3 cellular contexts compared by ENCODE assay signal in the genomic region with DNA sequence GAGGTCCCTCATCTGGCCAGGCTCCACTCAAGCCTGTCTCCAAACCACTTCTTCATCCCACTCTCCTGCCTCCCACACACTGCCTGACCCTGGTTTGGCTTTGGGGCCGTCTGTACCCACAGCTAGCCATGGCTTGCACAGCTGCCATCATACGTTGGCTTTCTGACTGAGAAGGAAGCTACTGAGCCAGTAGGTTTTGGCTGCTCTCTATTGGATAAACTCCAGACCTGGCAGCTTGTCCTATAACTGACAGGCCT.
TF ChIP-seq lines count a peak whose summit lies in the region.

No MANE protein-coding gene starts in this region.

TF ChIP-seq in SK-N-SH, 30 proteins besides CTCF, POLR2A, EP300 and RAD21:
- TF ChIP-seq, protein P1, sequence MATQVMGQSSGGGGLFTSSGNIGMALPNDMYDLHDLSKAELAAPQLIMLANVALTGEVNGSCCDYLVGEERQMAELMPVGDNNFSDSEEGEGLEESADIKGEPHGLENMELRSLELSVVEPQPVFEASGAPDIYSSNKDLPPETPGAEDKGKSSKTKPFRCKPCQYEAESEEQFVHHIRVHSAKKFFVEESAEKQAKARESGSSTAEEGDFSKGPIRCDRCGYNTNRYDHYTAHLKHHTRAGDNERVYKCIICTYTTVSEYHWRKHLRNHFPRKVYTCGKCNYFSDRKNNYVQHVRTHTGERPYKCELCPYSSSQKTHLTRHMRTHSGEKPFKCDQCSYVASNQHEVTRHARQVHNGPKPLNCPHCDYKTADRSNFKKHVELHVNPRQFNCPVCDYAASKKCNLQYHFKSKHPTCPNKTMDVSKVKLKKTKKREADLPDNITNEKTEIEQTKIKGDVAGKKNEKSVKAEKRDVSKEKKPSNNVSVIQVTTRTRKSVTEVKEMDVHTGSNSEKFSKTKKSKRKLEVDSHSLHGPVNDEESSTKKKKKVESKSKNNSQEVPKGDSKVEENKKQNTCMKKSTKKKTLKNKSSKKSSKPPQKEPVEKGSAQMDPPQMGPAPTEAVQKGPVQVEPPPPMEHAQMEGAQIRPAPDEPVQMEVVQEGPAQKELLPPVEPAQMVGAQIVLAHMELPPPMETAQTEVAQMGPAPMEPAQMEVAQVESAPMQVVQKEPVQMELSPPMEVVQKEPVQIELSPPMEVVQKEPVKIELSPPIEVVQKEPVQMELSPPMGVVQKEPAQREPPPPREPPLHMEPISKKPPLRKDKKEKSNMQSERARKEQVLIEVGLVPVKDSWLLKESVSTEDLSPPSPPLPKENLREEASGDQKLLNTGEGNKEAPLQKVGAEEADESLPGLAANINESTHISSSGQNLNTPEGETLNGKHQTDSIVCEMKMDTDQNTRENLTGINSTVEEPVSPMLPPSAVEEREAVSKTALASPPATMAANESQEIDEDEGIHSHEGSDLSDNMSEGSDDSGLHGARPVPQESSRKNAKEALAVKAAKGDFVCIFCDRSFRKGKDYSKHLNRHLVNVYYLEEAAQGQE (IDR thresholded peaks at IDR 0.05; ENCODE audit: low read depth, low read length): no peak
- TF ChIP-seq GABPA (IDR thresholded peaks at IDR 0.05; ENCODE audit: low read depth) (no peak), MEF2A (IDR thresholded peaks at IDR 0.05; ENCODE audit: borderline replicate concordance, low read depth) (no peak), POLR2AphosphoS5 (IDR thresholded peaks at IDR 0.05; ENCODE audit: low read depth, low read length) (no peak), NRF1 (IDR thresholded peaks at IDR 0.05; ENCODE audit: low read depth, low read length) (no peak), FOXJ3 (CRISPR knock-in tag; IDR thresholded peaks at IDR 0.05) (no peak), TEAD4 (IDR thresholded peaks at IDR 0.05; ENCODE audit: borderline replicate concordance, insufficient read depth) (no peak), FOSL2 (IDR thresholded peaks at IDR 0.05; ENCODE audit: borderline replicate concordance, low read depth) (no peak)
- TF ChIP-seq, protein P2, sequence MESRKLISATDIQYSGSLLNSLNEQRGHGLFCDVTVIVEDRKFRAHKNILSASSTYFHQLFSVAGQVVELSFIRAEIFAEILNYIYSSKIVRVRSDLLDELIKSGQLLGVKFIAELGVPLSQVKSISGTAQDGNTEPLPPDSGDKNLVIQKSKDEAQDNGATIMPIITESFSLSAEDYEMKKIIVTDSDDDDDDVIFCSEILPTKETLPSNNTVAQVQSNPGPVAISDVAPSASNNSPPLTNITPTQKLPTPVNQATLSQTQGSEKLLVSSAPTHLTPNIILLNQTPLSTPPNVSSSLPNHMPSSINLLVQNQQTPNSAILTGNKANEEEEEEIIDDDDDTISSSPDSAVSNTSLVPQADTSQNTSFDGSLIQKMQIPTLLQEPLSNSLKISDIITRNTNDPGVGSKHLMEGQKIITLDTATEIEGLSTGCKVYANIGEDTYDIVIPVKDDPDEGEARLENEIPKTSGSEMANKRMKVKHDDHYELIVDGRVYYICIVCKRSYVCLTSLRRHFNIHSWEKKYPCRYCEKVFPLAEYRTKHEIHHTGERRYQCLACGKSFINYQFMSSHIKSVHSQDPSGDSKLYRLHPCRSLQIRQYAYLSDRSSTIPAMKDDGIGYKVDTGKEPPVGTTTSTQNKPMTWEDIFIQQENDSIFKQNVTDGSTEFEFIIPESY (IDR thresholded peaks at IDR 0.05; ENCODE audit: borderline replicate concordance, low read depth): no peak

TF ChIP-seq in SK-N-SH treated with all-trans-retinoic acid at 6 μM for 48 hours, 23 proteins besides CTCF, POLR2A, EP300 and RAD21:
- TF ChIP-seq ESRRG (CRISPR knock-in tag; IDR thresholded peaks at IDR 0.05) (no peak), ZNF565 (CRISPR knock-in tag; conservative IDR thresholded peaks at IDR 0.05; ENCODE audit: low read depth) (no peak), ZC3H10 (CRISPR knock-in tag; IDR thresholded peaks at IDR 0.05) (no peak), ZFP3 (CRISPR knock-in tag; IDR thresholded peaks at IDR 0.05) (no peak), CSDC2 (CRISPR knock-in tag; IDR thresholded peaks at IDR 0.05) (no peak), ZFP30 (CRISPR knock-in tag; IDR thresholded peaks at IDR 0.05) (no peak), TOX (CRISPR knock-in tag; IDR thresholded peaks at IDR 0.05; ENCODE audit: borderline replicate concordance) (no peak), ARNTL (CRISPR knock-in tag; IDR thresholded peaks at IDR 0.05; ENCODE audit: borderline replicate concordance, low read depth) (no peak), PPARA (CRISPR knock-in tag; IDR thresholded peaks at IDR 0.05; ENCODE audit: borderline replicate concordance) (no peak), TCF4 (CRISPR knock-in tag; IDR thresholded peaks at IDR 0.05; ENCODE audit: borderline replicate concordance) (no peak), ISL1 (CRISPR knock-in tag; IDR thresholded peaks at IDR 0.05) (no peak), SNAI2 (CRISPR knock-in tag; IDR thresholded peaks at IDR 0.05) (no peak)
- TF ChIP-seq, protein P3, sequence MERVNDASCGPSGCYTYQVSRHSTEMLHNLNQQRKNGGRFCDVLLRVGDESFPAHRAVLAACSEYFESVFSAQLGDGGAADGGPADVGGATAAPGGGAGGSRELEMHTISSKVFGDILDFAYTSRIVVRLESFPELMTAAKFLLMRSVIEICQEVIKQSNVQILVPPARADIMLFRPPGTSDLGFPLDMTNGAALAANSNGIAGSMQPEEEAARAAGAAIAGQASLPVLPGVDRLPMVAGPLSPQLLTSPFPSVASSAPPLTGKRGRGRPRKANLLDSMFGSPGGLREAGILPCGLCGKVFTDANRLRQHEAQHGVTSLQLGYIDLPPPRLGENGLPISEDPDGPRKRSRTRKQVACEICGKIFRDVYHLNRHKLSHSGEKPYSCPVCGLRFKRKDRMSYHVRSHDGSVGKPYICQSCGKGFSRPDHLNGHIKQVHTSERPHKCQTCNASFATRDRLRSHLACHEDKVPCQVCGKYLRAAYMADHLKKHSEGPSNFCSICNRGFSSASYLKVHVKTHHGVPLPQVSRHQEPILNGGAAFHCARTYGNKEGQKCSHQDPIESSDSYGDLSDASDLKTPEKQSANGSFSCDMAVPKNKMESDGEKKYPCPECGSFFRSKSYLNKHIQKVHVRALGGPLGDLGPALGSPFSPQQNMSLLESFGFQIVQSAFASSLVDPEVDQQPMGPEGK (CRISPR knock-in tag; IDR thresholded peaks at IDR 0.05; ENCODE audit: borderline replicate concordance): no peak
TF ChIP-seq in SK-N-SH treated with all-trans-retinoic acid at 6 μM for 48 hours: peak in this region for 0.

TF ChIP-seq in GM12878, 131 proteins besides CTCF, POLR2A, EP300 and RAD21:
- TF ChIP-seq SIN3A (IDR thresholded peaks at IDR 0.05; ENCODE audit: low read depth, low read length) (no peak), MTA2 (IDR thresholded peaks at IDR 0.05; ENCODE audit: low read depth) (no peak), SMAD5 (IDR thresholded peaks at IDR 0.05; ENCODE audit: low read depth) (0 out of 2 replicates have a peak, but pooled peaks have one; percentile 24), POLR2AphosphoS2 (IDR thresholded peaks at IDR 0.05; ENCODE audit: low read depth, low read length) (no peak), MTA3 (IDR thresholded peaks at IDR 0.05; ENCODE audit: borderline replicate concordance, low read length) (0 out of 2 replicates have a peak, but pooled peaks have one; percentile 18), SUPT20H (IDR thresholded peaks at IDR 0.05; ENCODE audit: borderline replicate concordance, control insufficient read depth, low read depth, low read length) (no peak)
TF ChIP-seq in GM12878: peak in this region for 2.
